In genomic region chr2:179991344-179991743, GRCh38 we compare ENCODE assay signal across 1 cellular context.
TF ChIP-seq lines count a peak whose summit lies in the region.

No MANE protein-coding gene starts in this region.

TF ChIP-seq in SK-N-SH, 30 proteins besides CTCF, POLR2A, EP300 and RAD21 (continued from another document):
- TF ChIP-seq, protein P1, sequence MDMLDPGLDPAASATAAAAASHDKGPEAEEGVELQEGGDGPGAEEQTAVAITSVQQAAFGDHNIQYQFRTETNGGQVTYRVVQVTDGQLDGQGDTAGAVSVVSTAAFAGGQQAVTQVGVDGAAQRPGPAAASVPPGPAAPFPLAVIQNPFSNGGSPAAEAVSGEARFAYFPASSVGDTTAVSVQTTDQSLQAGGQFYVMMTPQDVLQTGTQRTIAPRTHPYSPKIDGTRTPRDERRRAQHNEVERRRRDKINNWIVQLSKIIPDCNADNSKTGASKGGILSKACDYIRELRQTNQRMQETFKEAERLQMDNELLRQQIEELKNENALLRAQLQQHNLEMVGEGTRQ (IDR thresholded peaks at IDR 0.05; ENCODE audit: borderline replicate concordance, low read depth, low read length): no peak
- TF ChIP-seq MXI1 (IDR thresholded peaks at IDR 0.05; ENCODE audit: low read depth, low read length) (no peak), RXRA (IDR thresholded peaks at IDR 0.05; ENCODE audit: borderline replicate concordance, low read depth) (no peak), SIN3A (IDR thresholded peaks at IDR 0.05; ENCODE audit: borderline replicate concordance, low read depth, low read length) (no peak)
